In genomic region chr1:26138974-26139558, GRCh38 we compare ENCODE assay signal across 1 cellular context.
TF ChIP-seq lines count a peak whose summit lies in the region.

No MANE protein-coding gene starts in this region.

TF ChIP-seq in GM12891, 5 proteins besides CTCF, POLR2A, EP300 and RAD21 (continued from another document):
- no peak for TF ChIP-seq TAF1 (IDR thresholded peaks at IDR 0.05; ENCODE audit: low read depth, low read length)
- TF ChIP-seq SPI1 (IDR thresholded peaks at IDR 0.05; ENCODE audit: low read depth, low read length) = no peak
- TF ChIP-seq PAX5 (IDR thresholded peaks at IDR 0.05; ENCODE audit: insufficient read depth, low read length, severe bottlenecking) = no peak
- TF ChIP-seq POLR2AphosphoS5 (IDR thresholded peaks at IDR 0.05; ENCODE audit: low read depth, low read length) = no peak
TF ChIP-seq in GM12891: peak in this region for 0.
